7 cellular contexts compared by ENCODE assay signal in genomic region chr10:7407368-7408002, GRCh38. TPM values are rescaled to one million over a fixed set of nuclear protein-coding genes. Genes with fewer than 3 reads are reported as not detected.
DNase-seq lines count a peak whose midpoint lies in the region; ATAC-seq, FAIRE-seq and TF ChIP-seq lines count a peak whose summit lies in the region.

No MANE protein-coding gene starts in this region.

- no peak for TF ChIP-seq EP300 in GM12878 (IDR thresholded peaks at IDR 0.05; ENCODE audit: borderline replicate concordance in 1 of 2, control insufficient read depth in 1 of 2, low read depth in 2 of 2, low read length in 2 of 2)

- SMC1A ChIA-PET in GM12878 (lab: Charles Lee; ENCODE audit: uncharacterized antibody, unreplicated experiment) = interaction anchor here (1.1 to 1.2 kb wide), 2 partner anchors 10 to 136 kb away, joined by 3 to 4 read pairs; no protein-coding TSS in a partner anchor

- peaks cover 34% of the 10 kb centered on the region for H4K20me1 ChIP-seq in KMS-11 (ENCODE audit: insufficient read depth)
- H4K20me1 ChIP-seq in GM12878 (ENCODE audit: control insufficient read depth, insufficient read depth) = peaks cover 8% of the 10 kb centered on the region; the same call in 1 of the 2 replicates

- POLR2A ChIA-PET in GM12878 (lab: Charles Lee) = interaction anchor here (0.6 to 4.4 kb wide), 2 partner anchors 13 to 44 kb away, joined by 5 to 23 read pairs; no protein-coding TSS in a partner anchor

- H3K27ac ChIP-seq in KMS-11 (no peak overlapping the region), GM12878 (ENCODE audit: control insufficient read depth, insufficient read depth) (peak overlapping the region; percentile 86; the same call in 1 of the 2 replicates), stomach smooth muscle (ENCODE audit: low read length) (peak overlapping the region; percentile 67)

- H3K9ac ChIP-seq in KMS-11 = no peak overlapping the region
- peak overlapping the region; percentile 89; the same call in 1 of the 2 replicates for H3K9ac ChIP-seq in GM12878 (ENCODE audit: control insufficient read depth, insufficient read depth, low read length)
- H3K9ac ChIP-seq in stomach smooth muscle (ENCODE audit: low read length in 2 of 2) = peak overlapping the region; percentile 51 to 59

- H3K79me2 ChIP-seq in KMS-11 (ENCODE audit: insufficient read depth, low read depth) = peaks cover 88% of the 10 kb centered on the region
- peaks cover 88% of the 10 kb centered on the region for H3K79me2 ChIP-seq in GM12878 (ENCODE audit: control insufficient read depth, insufficient read depth, low read length)

- no peak overlapping the region for H3K4me3 ChIP-seq in KMS-11 (IDR thresholded peaks at IDR 0.05; ENCODE audit: insufficient read depth, low read depth, low read length)
- peak overlapping the region; percentile 100 for H3K4me3 ChIP-seq in GM12878
- H3K4me3 ChIP-seq in stomach smooth muscle (ENCODE audit: low read length in 2 of 2) = peak overlapping the region; percentile 73 to 82

- FAIRE-seq in GM12878 (lab: Jason Lieb, UNC) = no peak

- H3K4me2 ChIP-seq in KMS-11 (peak overlapping the region; percentile 61; the same call in 1 of the 2 replicates), GM12878 (ENCODE audit: control insufficient read depth, insufficient read depth) (peak overlapping the region; percentile 62)

- intact Hi-C loops in GM12878 (cut with micrococcal nuclease; ENCODE audit: unreplicated experiment) = loop anchor here (2.0 kb wide), 3 partner anchors 63 to 487 kb away; no protein-coding TSS in a partner anchor

- H3K36me3 ChIP-seq in KMS-11 (ENCODE audit: insufficient read depth) (no peaks in the 10 kb centered on the region), GM12878 (ENCODE audit: control insufficient read depth in 2 of 2, insufficient read depth in 2 of 2, low read length in 1 of 2) (peaks cover 0 to 12% of the 10 kb centered on the region in 2 experiments; a peak in 2 of 4 replicates), stomach smooth muscle (ENCODE audit: control insufficient read depth in 2 of 2, insufficient read depth in 2 of 2, low read length in 2 of 2) (no peaks in the 10 kb centered on the region)

- H3K4me1 ChIP-seq in KMS-11 (ENCODE audit: low read depth, poor library complexity, severe bottlenecking) (peaks cover 29% of the 10 kb centered on the region), GM12878 (ENCODE audit: control insufficient read depth, insufficient read depth, low read length) (peaks cover 11% of the 10 kb centered on the region), stomach smooth muscle (ENCODE audit: control insufficient read depth, insufficient read depth, low read length) (peaks cover 32% of the 10 kb centered on the region)

- TF ChIP-seq POLR2A in GM12878 (IDR thresholded peaks at IDR 0.05; ENCODE audit: low read depth, low read length) = no peak

- TF ChIP-seq CTCF in KMS-11 (conservative IDR thresholded peaks at IDR 0.05; ENCODE audit: low read depth, low read length) (no peak), GM12878 (IDR thresholded peaks at IDR 0.05 in 2 of 3, conservative IDR thresholded peaks at IDR 0.05 in 1 of 3; ENCODE audit: control insufficient read depth in 2 of 3, extremely low read depth in 1 of 3, insufficient read depth in 1 of 3, low read depth in 3 of 3, low read length in 3 of 3) (no peak)

- RAD21 ChIA-PET in GM12878 (lab: Charles Lee; ENCODE audit: unreplicated experiment) = interaction anchor here (1.6 to 1.7 kb wide), 2 partner anchors 32 to 38 kb away, joined by 4 read pairs; no protein-coding TSS in a partner anchor

- H2AFZ ChIP-seq in KMS-11 (ENCODE audit: low read depth) (no peak overlapping the region), GM12878 (ENCODE audit: control insufficient read depth, low read depth, low read length) (no peak overlapping the region; the same call in 1 of the 2 replicates)

- CTCF ChIA-PET in GM12878 (lab: Yijun Ruan, JAX) = interaction anchor here (0.9 to 1.3 kb wide), 3 partner anchors 13 to 487 kb away, joined by 3 read pairs; no protein-coding TSS in a partner anchor

- DNase-seq in GM12878 (ENCODE audit: low read depth, low spot score) (no peak), left kidney (ENCODE audit: low read depth, low spot score) (peak; percentile 60), SKM-1 (lab: John Stamatoyannopoulos, UW; ENCODE audit: unreplicated experiment) (no peak), NCI-H82 (lab: John Stamatoyannopoulos, UW) (no peak)

- BruUV-seq in GM12878 (replicated peaks; lab: Mats Ljungman, UMichigan) = no TSS peak

- H3K27me3 ChIP-seq in KMS-11 (ENCODE audit: insufficient read depth, low read depth) (no peaks in the 10 kb centered on the region), GM12878 (replicated peaks in 1 of 2; ENCODE audit: control insufficient read depth in 2 of 2, insufficient read depth in 2 of 2, low read length in 1 of 2) (no peaks in the 10 kb centered on the region), stomach smooth muscle (ENCODE audit: control insufficient read depth in 1 of 2, insufficient read depth in 2 of 2, low read length in 2 of 2) (peaks cover 9 to 37% of the 10 kb centered on the region in 2 donors)

- ATAC-seq in GM12878 = no peak
- ATAC-seq in GM19324 (IDR thresholded peaks at IDR 0.05; ENCODE audit: low FRiP score, unreplicated experiment) = no peak

- no peaks in the 10 kb centered on the region for H3K9me3 ChIP-seq in GM12878 (replicated peaks; ENCODE audit: control insufficient read depth, insufficient read depth, low read length)
- no peaks in the 10 kb centered on the region for H3K9me3 ChIP-seq in stomach smooth muscle (ENCODE audit: control insufficient read depth in 2 of 2, low read length in 2 of 2)

- WGBS in GM12878 (ENCODE audit: insufficient coverage, insufficient replicate concordance, low lambda C conversion rate, missing lambda C conversion rate) = 92% methylated on average over 46 of the region's 49 CpGs

- TF ChIP-seq RAD21 in GM12878 (IDR thresholded peaks at IDR 0.05; ENCODE audit: insufficient read depth, low read depth, low read length) = no peak

- in situ Hi-C loops in GM12878 (cut with MboI) = loop anchor here (25.0 kb wide), 1 partner anchor 745 kb away; no protein-coding TSS in a partner anchor

TF ChIP-seq in GM12878, 131 proteins besides CTCF, POLR2A, EP300 and RAD21:
- TF ChIP-seq NR2C1 (IDR thresholded peaks at IDR 0.05) = no peak

RNA-seq across cellular contexts. Expression of gene SFMBT2, which starts 3.3 kb away (rescaled TPM):
- total RNA-seq in GM12878 (2013; cell fraction: nucleolus; rRNA removed) = 125 and 127 TPM in 2 replicates
- 16.7 and 17.0 TPM in 2 replicates for total RNA-seq in GM12878 (2014; rRNA removed)
- 18.2 and 18.9 TPM in 2 replicates for total RNA-seq in GM12878 (2014; rRNA removed; fragmentation: Illumina TruSeq; extraction: Trizol)
- 26.1 and 29.6 TPM in 2 replicates for total RNA-seq in GM12878 (2021)
- 6.6 TPM for polyA plus RNA-seq in GM12878 (2011; ENCODE audit: low read depth)
- polyA plus RNA-seq in GM12878 (2011; rRNA removed) = 19.0 and 22.5 TPM in 2 replicates
- 14.6 and 18.5 TPM in 2 replicates for polyA plus RNA-seq in GM12878 (2011; cell fraction: cytosol; rRNA removed)
- 42.9 and 46.5 TPM in 2 replicates for polyA plus RNA-seq in GM12878 (2011; cell fraction: nucleus; rRNA removed)
- 8.3 and 10.7 TPM in 2 replicates for polyA plus RNA-seq in GM12878 (2012)
- 20.5 and 21.5 TPM in 2 replicates for polyA plus RNA-seq in GM12878 (2014; fragmentation: Illumina TruSeq; extraction: Trizol)
- polyA plus RNA-seq in GM12878 (2014; fragmentation: Nextera tagmentation; extraction: Ambion mirVana) = 1 to 10 TPM; 2.8 to 4.3 TPM
- 13.3 and 13.6 TPM in 2 replicates for polyA plus RNA-seq in GM12878 (2014; rRNA removed)
- polyA plus RNA-seq in GM12878 (2016; fragmentation: Nextera tagmentation; extraction: Ambion mirVana) = 10 to 100 TPM; 10.1 to 11.5 TPM
- 37.3 and 49.0 TPM in 2 replicates for polyA minus RNA-seq in GM12878 (2011; rRNA and poly(A)+ RNA removed)
- 12.4 and 14.8 TPM in 2 replicates for polyA minus RNA-seq in GM12878 (2011; cell fraction: cytosol; rRNA and poly(A)+ RNA removed)
- 45.3 and 64.3 TPM in 2 replicates for polyA minus RNA-seq in GM12878 (2011; cell fraction: nucleus; rRNA and poly(A)+ RNA removed)
